22 cellular contexts compared by ENCODE assay signal in genomic region chr7:155785536-155785935, GRCh38. TPM values are rescaled to one million over a fixed set of nuclear protein-coding genes. Genes with fewer than 3 reads are reported as not detected.
DNase-seq lines count a peak whose midpoint lies in the region; TF ChIP-seq lines count a peak whose summit lies in the region.
"Had no signal": no experiment of that assay in that cellular context is flagged by ENCODE, and none has a peak within 500 bp of the region (broad histone marks: within the 10 kb centered on the region; RNA-seq: fewer than 3 reads in every experiment).

No MANE protein-coding gene starts in this region.

- H3K27me3 ChIP-seq in brain microvascular endothelial cell (replicated peaks), result no peaks in the 10 kb centered on the region

- no peak overlapping the region for H3K27ac ChIP-seq in brain microvascular endothelial cell
- H3K27ac ChIP-seq: esophagus squamous epithelium, heart left ventricle, spleen, stomach, upper lobe of left lung had no signal

- in situ Hi-C loops in brain microvascular endothelial cell (cut with HindIII; ENCODE audit: low pct_ligation_motif_present, low sequenced_read_pairs), result no loop called here

- DNase-seq in A172 (ENCODE audit: low spot score) (peak; percentile 30), M059J (ENCODE audit: low read depth) (peak; percentile 57), brain microvascular endothelial cell (peak; percentile 54), glomerular endothelial cell (ENCODE audit: extremely low read depth, low read depth, low spot score) (peak; percentile 47), CD1c-positive myeloid dendritic cell (ENCODE audit: extremely low spot score) (no peak), GM03348 (ENCODE audit: low spot score) (no peak), OCI-M2 (lab: John Stamatoyannopoulos, UW; ENCODE audit: unreplicated experiment) (no peak)
- DNase-seq in activated naive CD4-positive, alpha-beta T cell treated with anti-CD3 and anti-CD28 coated beads, Interleukin-2, amount 50 U/mL, for 16 hours, result no peak
- DNase-seq: activated CD4-positive, alpha-beta T cell treated with anti-CD3 and anti-CD28 coated beads, Interleukin-2, amount 10 ng/mL, durations not matched to agents 7 days and 5 days; Caco-2; esophagus squamous epithelium; mucosa of descending colon; NCI-H146; NCI-H2171; NCI-H69; SHP77 treated with DMSO at 0.1 percent for 48 hours; stimulated activated CD4-positive, alpha-beta T cell treated with anti-CD3 and anti-CD28 coated beads, Interleukin-4, amount 100 ng/mL, for 4 hours; stomach; upper lobe of left lung had no signal

- no peak for TF ChIP-seq CTCF in brain microvascular endothelial cell (IDR thresholded peaks at IDR 0.05; ENCODE audit: low read depth, low read length, missing control alignments)

- peaks cover 2% of the 10 kb centered on the region for H3K36me3 ChIP-seq in brain microvascular endothelial cell (replicated peaks)

- no peak overlapping the region for H3K4me3 ChIP-seq in brain microvascular endothelial cell (ENCODE audit: low read depth, low read length)
- H3K4me3 ChIP-seq: esophagus squamous epithelium, heart left ventricle, mucosa of descending colon, spleen, stomach, upper lobe of left lung had no signal

RNA-seq across cellular contexts. Expression of gene SHH, which starts 26.7 kb away (rescaled TPM):
- 0.03 and 0.12 TPM in 2 replicates for total RNA-seq in A172 (2014; rRNA removed; shearing (Covaris generic))
- total RNA-seq in M059J (2014; rRNA removed; shearing (Covaris generic)), result not detected in 2 replicates
- 0.06 and 1.0 TPM in 2 replicates for total RNA-seq in glomerular endothelial cell
- total RNA-seq: activated CD4-positive, alpha-beta T cell treated with anti-CD3 and anti-CD28 coated beads, Interleukin-2, amount 10 ng/mL, durations not matched to agents 7 days and 5 days; esophagus squamous epithelium; heart left ventricle; spleen; T-helper 1 cell treated with Interleukin-12 subunit alpha and Interleukin-12 subunit beta and Interleukin-4 antibody, amounts not matched to agents 30 ng/mL and 1 ng/mL, for 36 hours had no signal

Comparison
In these comparisons a context has a peak if more than half of its experiments do, and no peak if none do; other contexts are left out.
1. DNase-seq: peak in A172 (single experiment), M059J (single experiment), brain microvascular endothelial cell (single experiment) and glomerular endothelial cell (single experiment); none in CD1c-positive myeloid dendritic cell (single experiment), activated naive CD4-positive, alpha-beta T cell treated with anti-CD3 and anti-CD28 coated beads, Interleukin-2, amount 50 U/mL, for 16 hours (single experiment), GM03348 (single experiment) and OCI-M2 (single experiment).